Comparison of ENCODE assay signal across 9 cellular contexts in genomic region chr10:98748298-98748697, GRCh38.
A peak's percentile ranks its signal among the peaks of the same experiment; 100 is the strongest.
DNase-seq lines count a peak whose midpoint lies in the region; ATAC-seq, FAIRE-seq and TF ChIP-seq lines count a peak whose summit lies in the region.
"Had no signal": no experiment of that assay in that cellular context is flagged by ENCODE, and none has a peak within 500 bp of the region (broad histone marks: within the 10 kb centered on the region; RNA-seq: fewer than 3 reads in every experiment).

No MANE protein-coding gene starts in this region.

- H3K27me3 Mint-ChIP-seq in Caco-2 (ENCODE audit: insufficient read depth, unreplicated experiment) = no peaks in the 10 kb centered on the region

- no peaks in the 10 kb centered on the region for H3K9me2 ChIP-seq in SU-DHL-6 (replicated peaks; ENCODE audit: insufficient read depth, low read length)

- POLR2A ChIA-PET in Caco-2 (lab: Charles Lee) = no interaction called here

- H4K20me1 ChIP-seq in SU-DHL-6 (ENCODE audit: low read depth, low read length) (no peaks in the 10 kb centered on the region), keratinocyte (ENCODE audit: control insufficient read depth, extremely low read depth, insufficient read depth, low read length) (no peaks in the 10 kb centered on the region)

- no peak for FAIRE-seq in keratinocyte (lab: Jason Lieb, UNC)

- H3K9ac ChIP-seq in SU-DHL-6 (ENCODE audit: low read length) = no peak overlapping the region
- no peak overlapping the region for H3K9ac ChIP-seq in keratinocyte (ENCODE audit: control insufficient read depth, extremely low read depth, insufficient read depth, low read length)

- H3K36me3 ChIP-seq in Caco-2 (ENCODE audit: control insufficient read depth, insufficient read depth, low read length) (no peaks in the 10 kb centered on the region), SU-DHL-6 (ENCODE audit: low read length) (no peaks in the 10 kb centered on the region), keratinocyte (ENCODE audit: control insufficient read depth in 2 of 2, extremely low read depth in 1 of 2, insufficient read depth in 2 of 2, low read length in 2 of 2) (no peaks in the 10 kb centered on the region)

- no peak overlapping the region for H3K27ac ChIP-seq in SU-DHL-6 (ENCODE audit: low read depth, low read length)
- no peak overlapping the region for H3K27ac ChIP-seq in keratinocyte (ENCODE audit: control insufficient read depth, insufficient read depth, low read length)
- H3K27ac ChIP-seq in right cardiac atrium (ENCODE audit: low read length) = no peak overlapping the region

- no peaks in the 10 kb centered on the region for H3K4me1 Mint-ChIP-seq in Caco-2 (ENCODE audit: low read depth, unreplicated experiment)
- H3K4me1 Mint-ChIP-seq: stimulated activated naive B cell treated with anti-CD40 and anti-IgM and Interleukin-4, amounts not matched to agents 10 μg/mL and 1 μg/mL and 100 μg/mL, for 72 hours had no signal

- H3K4me1 ChIP-seq in Caco-2 (no peaks in the 10 kb centered on the region), keratinocyte (ENCODE audit: control insufficient read depth, extremely low read depth, insufficient read depth, low read length) (no peaks in the 10 kb centered on the region), right cardiac atrium (ENCODE audit: control insufficient read depth, insufficient read depth, low read length) (no peaks in the 10 kb centered on the region)

- H3K4me3 Mint-ChIP-seq in Caco-2 (ENCODE audit: unreplicated experiment) = no peak overlapping the region
- H3K4me3 Mint-ChIP-seq: stimulated activated naive B cell treated with anti-CD40 and anti-IgM and Interleukin-4, amounts not matched to agents 10 μg/mL and 1 μg/mL and 100 μg/mL, for 72 hours had no signal

- H3F3A ChIP-seq in SU-DHL-6 (ENCODE audit: insufficient read depth) = no peaks in the 10 kb centered on the region

- DNase-seq in Caco-2 (peak in 1 of 2 experiments; percentile 35), HCEC 1CT (peak; percentile 33), keratinocyte (ENCODE audit: low read depth, low spot score) (peak; percentile 0), right cardiac atrium (no peak), DMS79 treated with DMSO at 0.1 percent for 48 hours (lab: John Stamatoyannopoulos, UW) (no peak), C1 segment of cervical spinal cord (lab: John Stamatoyannopoulos, UW) (no peak)
- DNase-seq: stimulated activated naive B cell treated with anti-CD40 and anti-IgM and Interleukin-4, amounts not matched to agents 10 μg/mL and 1 μg/mL and 100 μg/mL, for 72 hours had no signal

- intact Hi-C loops in Caco-2 (cut with micrococcal nuclease; ENCODE audit: unreplicated experiment) = loop anchor here (1.0 to 5.0 kb wide), 2 partner anchors 294 to 424 kb away; no protein-coding TSS in a partner anchor
- intact Hi-C loops in right cardiac atrium (cut with DNase I) = no loop called here

- no peaks in the 10 kb centered on the region for H3K9me1 ChIP-seq in keratinocyte (ENCODE audit: control insufficient read depth, extremely low read depth, insufficient read depth, low read length)

- no peak overlapping the region for H3K27ac Mint-ChIP-seq in Caco-2 (ENCODE audit: unreplicated experiment)
- H3K27ac Mint-ChIP-seq: stimulated activated naive B cell treated with anti-CD40 and anti-IgM and Interleukin-4, amounts not matched to agents 10 μg/mL and 1 μg/mL and 100 μg/mL, for 72 hours had no signal

- no peaks in the 10 kb centered on the region for H3K9me3 Mint-ChIP-seq in Caco-2 (ENCODE audit: unreplicated experiment)

- H3K4me3 ChIP-seq in Caco-2 (ENCODE audit: low read depth, low read length) (no peak overlapping the region), SU-DHL-6 (ENCODE audit: insufficient read depth, low read length, poor library complexity, severe bottlenecking) (no peak overlapping the region), keratinocyte (ENCODE audit: control insufficient read depth in 2 of 3, extremely low read depth in 1 of 3, insufficient read depth in 2 of 3, low read depth in 1 of 3, low read length in 3 of 3) (no peak overlapping the region), right cardiac atrium (ENCODE audit: low read length) (no peak overlapping the region)

- WGBS in right cardiac atrium = 29% methylated on average over 1 of the region's 1 CpG

- dilution Hi-C loops in keratinocyte (cut with MboI; ENCODE audit: extremely low pct_ligation_motif_present, low sequenced_read_pairs) = no loop called here

- H3K36me3 Mint-ChIP-seq in Caco-2 (ENCODE audit: insufficient read depth, unreplicated experiment) = no peaks in the 10 kb centered on the region
- H3K36me3 Mint-ChIP-seq: stimulated activated naive B cell treated with anti-CD40 and anti-IgM and Interleukin-4, amounts not matched to agents 10 μg/mL and 1 μg/mL and 100 μg/mL, for 72 hours had no signal

- H3K27me3 ChIP-seq in Caco-2 (replicated peaks; ENCODE audit: control insufficient read depth, insufficient read depth, low read length) = no peaks in the 10 kb centered on the region
- no peaks in the 10 kb centered on the region for H3K27me3 ChIP-seq in SU-DHL-6 (ENCODE audit: low read length)
- H3K27me3 ChIP-seq in keratinocyte (ENCODE audit: control insufficient read depth, extremely low read depth, insufficient read depth, low read length) = no peaks in the 10 kb centered on the region
- H3K27me3 ChIP-seq in right cardiac atrium (ENCODE audit: control insufficient read depth, insufficient read depth) = no peaks in the 10 kb centered on the region

- TF ChIP-seq CTCF in Caco-2 (IDR thresholded peaks at IDR 0.05; ENCODE audit: insufficient read depth in 1 of 2, low read depth in 1 of 2, low read length in 1 of 2, severe bottlenecking in 1 of 2, unreplicated experiment in 1 of 2) = peak; percentile 34 to 35
- peak; percentile 23 for TF ChIP-seq CTCF in SU-DHL-6 (IDR thresholded peaks at IDR 0.05; ENCODE audit: insufficient read depth, low read length, poor library complexity, severe bottlenecking)
- TF ChIP-seq CTCF in keratinocyte (optimal IDR thresholded peaks at IDR 0.05 in 1 of 3, IDR thresholded peaks at IDR 0.05 in 1 of 3, conservative IDR thresholded peaks at IDR 0.05 in 1 of 3; ENCODE audit: extremely low read depth in 1 of 3, insufficient read depth in 2 of 3, low read length in 3 of 3) = peak in 2 of 3 experiments; percentile 19 to 28

- H3K9me3 ChIP-seq in Caco-2 = no peaks in the 10 kb centered on the region
- H3K9me3 ChIP-seq in SU-DHL-6 (ENCODE audit: insufficient read depth, low read length) = no peaks in the 10 kb centered on the region
- no peaks in the 10 kb centered on the region for H3K9me3 ChIP-seq in keratinocyte (ENCODE audit: control insufficient read depth, low read depth, low read length)
- H3K9me3 ChIP-seq in right cardiac atrium (ENCODE audit: control insufficient read depth, low read length) = no peaks in the 10 kb centered on the region

- no peak overlapping the region for H2AFZ ChIP-seq in SU-DHL-6 (ENCODE audit: low read depth, low read length, severe bottlenecking)
- H2AFZ ChIP-seq in keratinocyte (ENCODE audit: control insufficient read depth, low read length) = no peak overlapping the region

- no peaks in the 10 kb centered on the region for H3K79me2 ChIP-seq in SU-DHL-6 (ENCODE audit: insufficient read depth, low read length)
- H3K79me2 ChIP-seq in keratinocyte (ENCODE audit: control insufficient read depth, insufficient read depth, low read length) = no peaks in the 10 kb centered on the region

- ATAC-seq in GM18502 (IDR thresholded peaks at IDR 0.05; ENCODE audit: poor library complexity, unreplicated experiment) = no peak
- ATAC-seq in right cardiac atrium = no peak

- no TSS peak for BruUV-seq in Caco-2 (replicated peaks; lab: Mats Ljungman, UMichigan)

- H3K4me2 ChIP-seq in SU-DHL-6 (ENCODE audit: low read depth, low read length, poor library complexity, severe bottlenecking) = no peak overlapping the region
- no peak overlapping the region for H3K4me2 ChIP-seq in keratinocyte (ENCODE audit: control insufficient read depth, extremely low read depth, insufficient read depth, low read depth, low read length)

- CTCF ChIA-PET in Caco-2 (lab: Charles Lee) = interaction anchor here (0.7 kb wide), 1 partner anchor 424 kb away, joined by 3 read pairs; no protein-coding TSS in a partner anchor

Comparison
In these comparisons a context has a peak if more than half of its experiments do, and no peak if none do; other contexts are left out.
1. DNase-seq: peak in HCEC 1CT (single experiment) and keratinocyte (single experiment); none in right cardiac atrium (0 of 3), DMS79 treated with DMSO at 0.1 percent for 48 hours (single experiment) and C1 segment of cervical spinal cord (0 of 14).
2. Peak in every context shown above with its lines, with median percentiles within 50 percentile points of each other: CTCF ChIP-seq.